In the genomic region with DNA sequence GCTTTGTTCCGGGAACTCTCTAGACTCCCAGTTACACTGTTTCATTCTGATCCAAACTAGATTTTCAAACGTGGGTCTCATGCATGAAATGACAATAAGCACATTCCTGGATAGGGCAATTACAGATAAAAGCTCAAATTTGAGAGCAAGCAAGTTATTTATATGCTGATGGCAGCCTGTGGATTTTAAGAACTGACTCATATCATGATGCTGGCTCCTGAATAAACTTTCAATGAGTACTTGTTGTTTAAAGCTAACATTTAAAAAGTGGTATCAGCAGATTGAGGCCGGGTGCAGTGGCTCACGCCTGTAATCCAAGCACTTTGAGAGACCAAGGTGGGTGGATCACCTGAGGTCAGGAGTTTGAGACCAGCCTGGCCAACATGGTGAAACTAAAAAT, we compare ENCODE assay signal across 2 cellular contexts.
TF ChIP-seq lines count a peak whose summit lies in the region.

No MANE protein-coding gene starts in this region.

TF ChIP-seq in HCT116, 20 proteins besides CTCF, POLR2A, EP300 and RAD21 (continued from another document):
- TF ChIP-seq, protein P1, sequence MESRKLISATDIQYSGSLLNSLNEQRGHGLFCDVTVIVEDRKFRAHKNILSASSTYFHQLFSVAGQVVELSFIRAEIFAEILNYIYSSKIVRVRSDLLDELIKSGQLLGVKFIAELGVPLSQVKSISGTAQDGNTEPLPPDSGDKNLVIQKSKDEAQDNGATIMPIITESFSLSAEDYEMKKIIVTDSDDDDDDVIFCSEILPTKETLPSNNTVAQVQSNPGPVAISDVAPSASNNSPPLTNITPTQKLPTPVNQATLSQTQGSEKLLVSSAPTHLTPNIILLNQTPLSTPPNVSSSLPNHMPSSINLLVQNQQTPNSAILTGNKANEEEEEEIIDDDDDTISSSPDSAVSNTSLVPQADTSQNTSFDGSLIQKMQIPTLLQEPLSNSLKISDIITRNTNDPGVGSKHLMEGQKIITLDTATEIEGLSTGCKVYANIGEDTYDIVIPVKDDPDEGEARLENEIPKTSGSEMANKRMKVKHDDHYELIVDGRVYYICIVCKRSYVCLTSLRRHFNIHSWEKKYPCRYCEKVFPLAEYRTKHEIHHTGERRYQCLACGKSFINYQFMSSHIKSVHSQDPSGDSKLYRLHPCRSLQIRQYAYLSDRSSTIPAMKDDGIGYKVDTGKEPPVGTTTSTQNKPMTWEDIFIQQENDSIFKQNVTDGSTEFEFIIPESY (IDR thresholded peaks at IDR 0.05; ENCODE audit: extremely low read depth, insufficient replicate concordance, low read length): no peak
- TF ChIP-seq, protein P2, sequence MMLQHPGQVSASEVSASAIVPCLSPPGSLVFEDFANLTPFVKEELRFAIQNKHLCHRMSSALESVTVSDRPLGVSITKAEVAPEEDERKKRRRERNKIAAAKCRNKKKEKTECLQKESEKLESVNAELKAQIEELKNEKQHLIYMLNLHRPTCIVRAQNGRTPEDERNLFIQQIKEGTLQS (IDR thresholded peaks at IDR 0.05): no peak
- TF ChIP-seq, protein P3, sequence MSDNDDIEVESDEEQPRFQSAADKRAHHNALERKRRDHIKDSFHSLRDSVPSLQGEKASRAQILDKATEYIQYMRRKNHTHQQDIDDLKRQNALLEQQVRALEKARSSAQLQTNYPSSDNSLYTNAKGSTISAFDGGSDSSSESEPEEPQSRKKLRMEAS (IDR thresholded peaks at IDR 0.05): no peak
- TF ChIP-seq SIN3A (IDR thresholded peaks at IDR 0.05; ENCODE audit: low read depth) (no peak), TCF7L2 (IDR thresholded peaks at IDR 0.05; ENCODE audit: borderline replicate concordance, extremely low read depth, insufficient read depth, insufficient read length) (no peak), EZH2 (IDR thresholded peaks at IDR 0.05) (no peak), CEBPB (IDR thresholded peaks at IDR 0.05; ENCODE audit: low read depth) (no peak), YY1 (IDR thresholded peaks at IDR 0.05; ENCODE audit: extremely low read depth, insufficient replicate concordance, low read depth, low read length) (no peak), ZNF274 (IDR thresholded peaks at IDR 0.05; ENCODE audit: low read depth, low read length) (no peak), CBX3 (IDR thresholded peaks at IDR 0.05; ENCODE audit: low read depth) (no peak), SRF (IDR thresholded peaks at IDR 0.05; ENCODE audit: low read depth) (no peak), JUND (IDR thresholded peaks at IDR 0.05) (no peak), REST (IDR thresholded peaks at IDR 0.05; ENCODE audit: low read depth) (no peak)

TF ChIP-seq in WTC11, 78 proteins besides CTCF, POLR2A, EP300 and RAD21 (continued from another document):
- no peak for TF ChIP-seq ARID4B (CRISPR knock-in tag; IDR thresholded peaks at IDR 0.05; ENCODE audit: borderline replicate concordance)
- TF ChIP-seq, protein P4, sequence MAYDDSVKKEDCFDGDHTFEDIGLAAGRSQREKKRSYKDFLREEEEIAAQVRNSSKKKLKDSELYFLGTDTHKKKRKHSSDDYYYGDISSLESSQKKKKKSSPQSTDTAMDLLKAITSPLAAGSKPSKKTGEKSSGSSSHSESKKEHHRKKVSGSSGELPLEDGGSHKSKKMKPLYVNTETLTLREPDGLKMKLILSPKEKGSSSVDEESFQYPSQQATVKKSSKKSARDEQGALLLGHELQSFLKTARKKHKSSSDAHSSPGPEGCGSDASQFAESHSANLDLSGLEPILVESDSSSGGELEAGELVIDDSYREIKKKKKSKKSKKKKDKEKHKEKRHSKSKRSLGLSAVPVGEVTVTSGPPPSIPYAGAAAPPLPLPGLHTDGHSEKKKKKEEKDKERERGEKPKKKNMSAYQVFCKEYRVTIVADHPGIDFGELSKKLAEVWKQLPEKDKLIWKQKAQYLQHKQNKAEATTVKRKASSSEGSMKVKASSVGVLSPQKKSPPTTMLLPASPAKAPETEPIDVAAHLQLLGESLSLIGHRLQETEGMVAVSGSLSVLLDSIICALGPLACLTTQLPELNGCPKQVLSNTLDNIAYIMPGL (CRISPR knock-in tag; IDR thresholded peaks at IDR 0.05): no peak
- no peak for TF ChIP-seq ATF2 (CRISPR knock-in tag; IDR thresholded peaks at IDR 0.05; ENCODE audit: borderline replicate concordance, low read depth)
- TF ChIP-seq ZNF423 (CRISPR knock-in tag; IDR thresholded peaks at IDR 0.05): no peak
- TF ChIP-seq RORB (CRISPR knock-in tag; IDR thresholded peaks at IDR 0.05): no peak
- no peak for TF ChIP-seq FOXJ3 (CRISPR knock-in tag; IDR thresholded peaks at IDR 0.05; ENCODE audit: borderline replicate concordance)
- no peak for TF ChIP-seq GTF2I (CRISPR knock-in tag; conservative IDR thresholded peaks at IDR 0.05)
- no peak for TF ChIP-seq MYBL2 (CRISPR knock-in tag; IDR thresholded peaks at IDR 0.05)
- no peak for TF ChIP-seq FOXK1 (CRISPR knock-in tag; IDR thresholded peaks at IDR 0.05)
- TF ChIP-seq, protein P5, sequence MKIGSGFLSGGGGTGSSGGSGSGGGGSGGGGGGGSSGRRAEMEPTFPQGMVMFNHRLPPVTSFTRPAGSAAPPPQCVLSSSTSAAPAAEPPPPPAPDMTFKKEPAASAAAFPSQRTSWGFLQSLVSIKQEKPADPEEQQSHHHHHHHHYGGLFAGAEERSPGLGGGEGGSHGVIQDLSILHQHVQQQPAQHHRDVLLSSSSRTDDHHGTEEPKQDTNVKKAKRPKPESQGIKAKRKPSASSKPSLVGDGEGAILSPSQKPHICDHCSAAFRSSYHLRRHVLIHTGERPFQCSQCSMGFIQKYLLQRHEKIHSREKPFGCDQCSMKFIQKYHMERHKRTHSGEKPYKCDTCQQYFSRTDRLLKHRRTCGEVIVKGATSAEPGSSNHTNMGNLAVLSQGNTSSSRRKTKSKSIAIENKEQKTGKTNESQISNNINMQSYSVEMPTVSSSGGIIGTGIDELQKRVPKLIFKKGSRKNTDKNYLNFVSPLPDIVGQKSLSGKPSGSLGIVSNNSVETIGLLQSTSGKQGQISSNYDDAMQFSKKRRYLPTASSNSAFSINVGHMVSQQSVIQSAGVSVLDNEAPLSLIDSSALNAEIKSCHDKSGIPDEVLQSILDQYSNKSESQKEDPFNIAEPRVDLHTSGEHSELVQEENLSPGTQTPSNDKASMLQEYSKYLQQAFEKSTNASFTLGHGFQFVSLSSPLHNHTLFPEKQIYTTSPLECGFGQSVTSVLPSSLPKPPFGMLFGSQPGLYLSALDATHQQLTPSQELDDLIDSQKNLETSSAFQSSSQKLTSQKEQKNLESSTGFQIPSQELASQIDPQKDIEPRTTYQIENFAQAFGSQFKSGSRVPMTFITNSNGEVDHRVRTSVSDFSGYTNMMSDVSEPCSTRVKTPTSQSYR (CRISPR knock-in tag; IDR thresholded peaks at IDR 0.05): no peak
- TF ChIP-seq ZNF232 (CRISPR knock-in tag; IDR thresholded peaks at IDR 0.05): no peak
- TF ChIP-seq IRF2 (CRISPR knock-in tag; IDR thresholded peaks at IDR 0.05; ENCODE audit: borderline replicate concordance, low read depth): no peak
- no peak for TF ChIP-seq ZNF263 (CRISPR knock-in tag; IDR thresholded peaks at IDR 0.05; ENCODE audit: low read depth)
- no peak for TF ChIP-seq PRRX2 (CRISPR knock-in tag; IDR thresholded peaks at IDR 0.05)
- no peak for TF ChIP-seq ZBTB21 (CRISPR knock-in tag; IDR thresholded peaks at IDR 0.05; ENCODE audit: borderline replicate concordance)
- TF ChIP-seq TEAD4 (CRISPR knock-in tag; IDR thresholded peaks at IDR 0.05): no peak
TF ChIP-seq in WTC11: peak in this region for 0.
